Comparison of ENCODE assay signal across 1 cellular context in genomic region chr1:32221980-32222751, GRCh38.
A peak's percentile ranks its signal among the peaks of the same experiment; 100 is the strongest.
TF ChIP-seq lines count a peak whose summit lies in the region.

Gene EIF3I, plus strand, starts transcription at chr1:32222407. Its CDS starts 35 bp downstream, at chr1:32222442.
Gene TMEM234, minus strand, starts transcription at chr1:32222353. Its CDS starts 31 bp downstream, at chr1:32222322.

TF ChIP-seq in HepG2, 621 proteins besides CTCF, POLR2A, EP300 and RAD21 (continued from another document and continues in another):
- no peak for TF ChIP-seq FOXK2 (IDR thresholded peaks at IDR 0.05)
- peak; percentile 38; the same call in 1 of the 2 replicates for TF ChIP-seq ZNF350 (CRISPR knock-in tag; IDR thresholded peaks at IDR 0.05; ENCODE audit: borderline replicate concordance, low read depth)
- TF ChIP-seq NONO (IDR thresholded peaks at IDR 0.05) = no peak
- TF ChIP-seq NONO (CRISPR knock-in tag; conservative IDR thresholded peaks at IDR 0.05) = peak; percentile 43; the same call in 1 of the 2 replicates
- TF ChIP-seq ZNF709 (CRISPR knock-in tag; IDR thresholded peaks at IDR 0.05) = 0 out of 2 replicates have a peak, but pooled peaks have one; percentile 5
- peak; percentile 76; the same call in 1 of the 2 replicates for TF ChIP-seq GMEB1 (CRISPR knock-in tag; IDR thresholded peaks at IDR 0.05; ENCODE audit: borderline replicate concordance)
- no peak for TF ChIP-seq HNF1A (IDR thresholded peaks at IDR 0.05; ENCODE audit: low read depth)
- no peak for TF ChIP-seq HNF1A (CRISPR knock-in tag; IDR thresholded peaks at IDR 0.05; ENCODE audit: borderline replicate concordance)
- no peak for TF ChIP-seq RNF219 (CRISPR knock-in tag; IDR thresholded peaks at IDR 0.05)
- peak; percentile 89 for TF ChIP-seq THAP11 (CRISPR knock-in tag; IDR thresholded peaks at IDR 0.05)
- no peak for TF ChIP-seq ESRRA (CRISPR knock-in tag; IDR thresholded peaks at IDR 0.05; ENCODE audit: low read depth)
- no peak for TF ChIP-seq ZXDC (CRISPR knock-in tag; IDR thresholded peaks at IDR 0.05)
- no peak for TF ChIP-seq ELF3 (CRISPR knock-in tag; IDR thresholded peaks at IDR 0.05)
- TF ChIP-seq YY1 (IDR thresholded peaks at IDR 0.05; ENCODE audit: insufficient read depth, insufficient replicate concordance, low read depth, low read length) = peak; percentile 70
- TF ChIP-seq ELK4 (CRISPR knock-in tag; IDR thresholded peaks at IDR 0.05; ENCODE audit: borderline replicate concordance) = no peak
- TF ChIP-seq ATF6 (CRISPR knock-in tag; conservative IDR thresholded peaks at IDR 0.05) = no peak
- TF ChIP-seq PLSCR1 (CRISPR knock-in tag; IDR thresholded peaks at IDR 0.05; ENCODE audit: borderline replicate concordance) = no peak
- no peak for TF ChIP-seq ZNF720 (CRISPR knock-in tag; IDR thresholded peaks at IDR 0.05)
- no peak; the same call in 1 of the 2 replicates for TF ChIP-seq ZNF276 (CRISPR knock-in tag; IDR thresholded peaks at IDR 0.05; ENCODE audit: low read depth)
- peak; percentile 82 for TF ChIP-seq ZNF687 (CRISPR knock-in tag; IDR thresholded peaks at IDR 0.05)
- no peak for TF ChIP-seq ARID3A (IDR thresholded peaks at IDR 0.05; ENCODE audit: low read depth, low read length)
- TF ChIP-seq NCOA5 (CRISPR knock-in tag; IDR thresholded peaks at IDR 0.05) = no peak
- peak; percentile 70; the same call in 1 of the 2 replicates for TF ChIP-seq ZNF607 (CRISPR knock-in tag; IDR thresholded peaks at IDR 0.05; ENCODE audit: borderline replicate concordance)
- no peak for TF ChIP-seq ZNF597 (CRISPR knock-in tag; IDR thresholded peaks at IDR 0.05)
- TF ChIP-seq ZSCAN29 (CRISPR knock-in tag; conservative IDR thresholded peaks at IDR 0.05) = no peak; the same call in 1 of the 2 replicates
- no peak; the same call in 1 of the 2 replicates for TF ChIP-seq HDAC2 (CRISPR knock-in tag; IDR thresholded peaks at IDR 0.05)
